8 cellular contexts compared by ENCODE assay signal in the genomic region with DNA sequence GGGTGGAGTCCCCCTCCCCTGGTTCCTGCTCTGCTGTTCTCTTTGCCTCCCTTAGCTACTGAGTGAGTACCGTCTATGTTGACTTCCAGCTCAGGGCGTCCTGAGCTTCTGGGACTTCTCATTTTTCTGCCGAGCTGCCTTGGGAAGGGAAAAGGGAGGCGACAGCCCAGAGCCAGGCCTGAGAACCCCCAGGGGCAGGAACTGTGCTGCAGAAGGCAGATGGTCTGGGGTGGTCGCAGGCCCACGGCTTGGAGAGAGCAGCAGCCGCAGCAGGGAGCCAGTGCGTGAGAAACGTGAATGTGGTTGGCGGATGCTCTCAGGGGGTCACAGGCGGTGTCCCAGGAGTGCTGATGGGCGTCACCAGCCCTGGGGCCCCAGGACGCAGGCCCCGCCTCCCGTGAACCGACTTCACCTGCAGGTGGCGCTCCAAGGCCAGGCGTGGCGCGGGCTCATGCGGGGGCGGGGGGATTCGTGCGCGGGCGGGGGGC. TPM values are rescaled to one million over a fixed set of nuclear protein-coding genes. Genes with fewer than 3 reads are reported as not detected.
DNase-seq lines count a peak whose midpoint lies in the region; ATAC-seq, FAIRE-seq and TF ChIP-seq lines count a peak whose summit lies in the region.

No MANE protein-coding gene starts in this region.

- H3K36me3 ChIP-seq in lower lobe of right lung = no peaks in the 10 kb centered on the region

- TF ChIP-seq EP300 in A549 (IDR thresholded peaks at IDR 0.05) = no peak

- H3K4me1 ChIP-seq in A549 = peaks cover 19% of the 10 kb centered on the region; the same call in 2 of the 3 replicates
- peaks cover 14% of the 10 kb centered on the region for H3K4me1 ChIP-seq in lower lobe of right lung

- DNase-seq in A549 (ENCODE audit: low read depth in 1 of 2, low spot score in 1 of 2) = peak; percentile 41 to 93
- peak; percentile 57 for DNase-seq in LoVo (ENCODE audit: low spot score)
- peak; percentile 59 for DNase-seq in activated CD4-positive, CD25-positive, alpha-beta regulatory T cell treated with anti-CD3 and anti-CD28 coated beads, Interleukin-2, amount 50 U/mL, for 16 hours (ENCODE audit: low read depth, low spot score)
- peak; percentile 69 for DNase-seq in central memory CD4-positive, alpha-beta T cell
- peak; percentile 87 for DNase-seq in lower lobe of right lung
- DNase-seq in stimulated activated CD8-positive, alpha-beta memory T cell treated with anti-CD3 and anti-CD28 coated beads, Interleukin-2, amount 100 ng/mL, for 1 hour (ENCODE audit: low read depth in 2 of 2) = peak; percentile 69 to 70

- peak overlapping the region; percentile 71 for H3K4me2 ChIP-seq in A549

- H3K4me3 ChIP-seq in A549 (no peak overlapping the region), lower lobe of right lung (peak overlapping the region; percentile 23)

- H3K9me3 ChIP-seq in A549 (no peaks in the 10 kb centered on the region), lower lobe of right lung (no peaks in the 10 kb centered on the region)

- peak; percentile 71 to 78 for TF ChIP-seq RAD21 in A549 (conservative IDR thresholded peaks at IDR 0.05 in 1 of 2, IDR thresholded peaks at IDR 0.05 in 1 of 2)

- WGBS in A549 (ENCODE audit: missing lambda C conversion rate) = 11% methylated on average over 7 of the region's 26 CpGs

- CTCF ChIA-PET in A549 (lab: Yijun Ruan, JAX) = interaction anchor here (0.6 to 1.0 kb wide), 22 partner anchors 9 to 164 kb away, joined by 3 to 12 read pairs (median 3); partner anchors contain the start of gene PWWP2B

- POLR2A ChIA-PET in A549 (lab: Yijun Ruan, JAX) = no interaction called here

- FAIRE-seq in A549 (lab: Jason Lieb, UNC) = no peak

- ATAC-seq in A549 (peak; percentile 15 to 66; a peak in 3 of 6 replicates), GM18909 (IDR thresholded peaks at IDR 0.05; ENCODE audit: poor library complexity, unreplicated experiment) (peak; percentile 56), lower lobe of right lung (peak; percentile 73 to 80), HG02870 (IDR thresholded peaks at IDR 0.05; ENCODE audit: unreplicated experiment) (no peak)

- no peaks in the 10 kb centered on the region for H3K27me3 ChIP-seq in lower lobe of right lung (ENCODE audit: low read depth)

- intact Hi-C loops in lower lobe of right lung (cut with DNase I) = loop anchor here (5.0 kb wide), 1 partner anchor 65 kb away; no protein-coding TSS in a partner anchor

- TF ChIP-seq POLR2A in A549 (IDR thresholded peaks at IDR 0.05; ENCODE audit: low read length) = no peak

- H3K27ac ChIP-seq in A549 = peak overlapping the region; percentile 51 to 74; a peak in 5 of 6 replicates
- H3K27ac ChIP-seq in lower lobe of right lung = no peak overlapping the region

- TF ChIP-seq CTCF in A549 (IDR thresholded peaks at IDR 0.05) (peak; percentile 36; the same call in 2 of the 3 replicates), lower lobe of right lung (IDR thresholded peaks at IDR 0.05) (peak; percentile 70)

TF ChIP-seq in A549, 52 proteins besides CTCF, POLR2A, EP300 and RAD21:
- TF ChIP-seq NR3C1 (IDR thresholded peaks at IDR 0.05) (no peak), KDM1A (IDR thresholded peaks at IDR 0.05; ENCODE audit: low read depth) (no peak), MAX (IDR thresholded peaks at IDR 0.05) (no peak), RFX5 (IDR thresholded peaks at IDR 0.05) (no peak), SMC3 (IDR thresholded peaks at IDR 0.05) (peak; percentile 80), RCOR1 (IDR thresholded peaks at IDR 0.05; ENCODE audit: low read depth, low read length) (no peak)

RNA-seq across cellular contexts. Expression of gene PWWP2B, which starts 9.2 kb away (rescaled TPM):
- polyA plus RNA-seq in A549 (2011; rRNA removed) (2.0 and 2.8 TPM in 2 replicates), A549 (2017; fragmentation: RNase III; extraction: RNeasy Plus Mini Kit Qiagen cat#74134 plus additional on column Dnase treatment) (6.6 to 7.3 TPM (median 7.0 TPM) in 3 replicates)
- 5.0 and 8.0 TPM in 2 replicates for polyA plus RNA-seq in A549 (2012; cell fraction: cytosol; rRNA removed)
- polyA plus RNA-seq in A549 (2012; cell fraction: nucleus; rRNA removed) = 8.3 and 12.2 TPM in 2 replicates
- 2.1 and 2.5 TPM in 2 replicates for polyA minus RNA-seq in A549 (2011; rRNA and poly(A)+ RNA removed)
- total RNA-seq in lower lobe of right lung = 25.2 TPM

RNA-seq across cellular contexts. Expression of gene LRRC27, which starts 55.8 kb away (rescaled TPM):
- 6.9 and 9.0 TPM in 2 replicates for polyA plus RNA-seq in A549 (2011; rRNA removed)
- polyA plus RNA-seq in A549 (2012; cell fraction: cytosol; rRNA removed) = 4.3 and 4.8 TPM in 2 replicates
- polyA plus RNA-seq in A549 (2012; cell fraction: nucleus; rRNA removed) = 8.4 and 12.2 TPM in 2 replicates
- polyA plus RNA-seq in A549 (2017; fragmentation: RNase III; extraction: RNeasy Plus Mini Kit Qiagen cat#74134 plus additional on column Dnase treatment) = 6.5 to 8.3 TPM (median 6.9 TPM) in 3 replicates
- 5.3 and 7.4 TPM in 2 replicates for polyA minus RNA-seq in A549 (2011; rRNA and poly(A)+ RNA removed)
- total RNA-seq in lower lobe of right lung = 15.5 TPM
